ENCODE assay signal across 8 cellular contexts in the genomic region with DNA sequence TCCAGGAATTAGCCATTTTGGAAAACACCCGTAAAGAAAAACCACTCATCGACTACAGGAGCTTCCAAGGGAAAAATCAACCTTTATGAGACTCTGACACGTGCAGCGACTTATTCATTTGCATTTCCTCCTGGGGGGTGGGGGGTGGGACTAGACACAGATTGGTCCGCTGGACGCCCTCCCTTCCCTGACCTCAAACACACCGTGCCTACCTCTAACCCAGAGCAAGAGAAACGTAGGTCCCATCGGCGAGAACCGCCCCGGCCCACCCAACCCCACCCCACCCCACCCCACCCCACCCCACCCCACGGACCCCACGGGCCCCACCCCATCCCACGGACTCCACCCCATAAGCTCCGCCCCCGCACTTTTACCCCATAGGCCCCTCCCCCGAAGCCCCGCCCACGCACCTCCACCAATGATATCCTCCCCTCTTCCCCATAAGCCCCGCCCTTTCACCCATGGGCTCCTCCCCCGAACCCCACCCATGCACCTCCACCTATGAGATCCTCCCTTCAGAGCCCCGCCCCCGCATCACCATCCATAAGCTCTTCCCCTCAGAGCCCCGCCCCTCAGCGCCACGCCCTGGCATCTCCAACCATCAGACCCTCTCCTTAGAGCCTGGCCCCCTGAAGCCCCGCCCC. TPM values are rescaled to one million over a fixed set of nuclear protein-coding genes. Genes with fewer than 3 reads are reported as not detected.
DNase-seq lines count a peak whose midpoint lies in the region; ATAC-seq and TF ChIP-seq lines count a peak whose summit lies in the region.

No MANE protein-coding gene starts in this region.

- H3K9me3 ChIP-seq in DND-41 (ENCODE audit: insufficient read depth, low read length, severe bottlenecking) (no peaks in the 10 kb centered on the region), esophagus squamous epithelium (no peaks in the 10 kb centered on the region)

- peak overlapping the region; percentile 32 to 82; a peak in 3 of 4 replicates for H3K4me3 ChIP-seq in DND-41 (ENCODE audit: low read depth in 1 of 2, low read length in 2 of 2)
- peak overlapping the region; percentile 60 to 98 (median 88) for H3K4me3 ChIP-seq in esophagus squamous epithelium

- H3K27me3 ChIP-seq in DND-41 (ENCODE audit: insufficient read depth, low read length, poor library complexity) = no peaks in the 10 kb centered on the region
- H3K27me3 ChIP-seq in esophagus squamous epithelium = no peaks in the 10 kb centered on the region

- POLR2A ChIA-PET in RWPE1 (lab: Yijun Ruan, JAX; ENCODE audit: low non-redundant PET) = no interaction called here

- 71% methylated on average over 9 of the region's 28 CpGs; no CpG with 5 or more reads in 1 of the 2 donors for WGBS in esophagus squamous epithelium, 2 donors

- H3K4me2 ChIP-seq in DND-41 (ENCODE audit: insufficient read depth, low read length) = peak overlapping the region; percentile 60

- DNase-seq in DND-41 (no peak), RWPE1 (ENCODE audit: low spot score) (peak; percentile 86), esophagus squamous epithelium (lab: John Stamatoyannopoulos, UW) (no peak), sciatic nerve (ENCODE audit: low spot score) (peak; percentile 93), NCI-H2107 treated with DMSO at 0.1 percent for 48 hours (lab: John Stamatoyannopoulos, UW; ENCODE audit: unreplicated experiment) (no peak)

- TF ChIP-seq POLR2A in esophagus squamous epithelium (IDR thresholded peaks at IDR 0.05) = no peak

- H3K9ac ChIP-seq in DND-41 (ENCODE audit: low read depth, low read length) = no peak overlapping the region

- TF ChIP-seq CTCF in DND-41 (IDR thresholded peaks at IDR 0.05; ENCODE audit: borderline replicate concordance, extremely low read depth, low read length, poor library complexity, severe bottlenecking) = no peak
- TF ChIP-seq CTCF in RWPE1 (conservative IDR thresholded peaks at IDR 0.05; ENCODE audit: low read depth) = no peak
- TF ChIP-seq CTCF in esophagus squamous epithelium (IDR thresholded peaks at IDR 0.05) = no peak

- peaks cover 36% of the 10 kb centered on the region for H3K79me2 ChIP-seq in DND-41 (ENCODE audit: insufficient read depth, low read length)

- H2AFZ ChIP-seq in DND-41 (ENCODE audit: low read depth, low read length) = no peak overlapping the region

- intact Hi-C loops in esophagus squamous epithelium (cut with DNase I) = no loop called here
- intact Hi-C loops in sciatic nerve (cut with DNase I) = no loop called here

- H3K36me3 ChIP-seq in DND-41 (ENCODE audit: insufficient read depth, low read length) (peaks cover 44% of the 10 kb centered on the region), esophagus squamous epithelium (peaks cover 7 to 41% (median 14%) of the 10 kb centered on the region in 3 donors)

- H3K4me1 ChIP-seq in DND-41 (ENCODE audit: insufficient read depth, low read length) (peaks cover 33% of the 10 kb centered on the region), esophagus squamous epithelium (peaks cover 14 to 37% (median 16%) of the 10 kb centered on the region in 3 donors)

- H3K27ac ChIP-seq in DND-41 (ENCODE audit: low read length) (no peak overlapping the region), RWPE1 (peak overlapping the region; percentile 95), esophagus squamous epithelium (peak overlapping the region; percentile 96 to 100 (median 99))

- CTCF ChIA-PET in RWPE1 (lab: Yijun Ruan, JAX) = no interaction called here

- peaks cover 43% of the 10 kb centered on the region for H4K20me1 ChIP-seq in DND-41 (ENCODE audit: insufficient read depth, low read length)

- ATAC-seq in DND-41 (ENCODE audit: insufficient read depth, low read depth) (no peak), sciatic nerve (no peak), HG03045 (IDR thresholded peaks at IDR 0.05; ENCODE audit: unreplicated experiment) (no peak), HG02970 (IDR thresholded peaks at IDR 0.05; ENCODE audit: low FRiP score, unreplicated experiment) (no peak), GM19463 (IDR thresholded peaks at IDR 0.05; ENCODE audit: unreplicated experiment) (no peak)

RNA-seq across cellular contexts. Expression of a gene that starts 1.1 kb away (rescaled TPM):
- total RNA-seq in esophagus squamous epithelium (10 to 100 TPM; 22.2 to 45.4 (median 28.0) TPM), sciatic nerve (43.1 TPM)

RNA-seq across cellular contexts. Expression of a gene that starts 36.4 kb away (rescaled TPM):
- total RNA-seq in esophagus squamous epithelium (10 to 100 TPM in 3 of 4 donors, 1 to 10 TPM in 1; 5.7 to 27.1 (median 18.3) TPM), sciatic nerve (11.0 TPM)

Comparison
In these comparisons a context has a peak if more than half of its experiments do, and no peak if none do; other contexts are left out.
1. DNase-seq: peak in RWPE1 (single experiment) and sciatic nerve (single experiment); none in DND-41 (single experiment), esophagus squamous epithelium (single experiment) and NCI-H2107 treated with DMSO at 0.1 percent for 48 hours (single experiment).